ENCODE assay signal across 17 cellular contexts in genomic region chr9:14331120-14331519, GRCh38. TPM values are rescaled to one million over a fixed set of nuclear protein-coding genes. Genes with fewer than 3 reads are reported as not detected.
"Had no signal": no experiment of that assay in that cellular context is flagged by ENCODE, and none has a peak within 500 bp of the region (broad histone marks: within the 10 kb centered on the region; RNA-seq: fewer than 3 reads in every experiment).

No MANE protein-coding gene starts in this region.

- ATAC-seq: gastrocnemius medialis; left lobe of liver; naive thymus-derived CD8-positive, alpha-beta T cell; stimulated activated effector memory CD8-positive, alpha-beta T cell treated with anti-CD3 and anti-CD28 coated beads, Interleukin-12 subunit alpha, Interleukin-12 subunit beta, amount 100 ng/mL, for 72 hours had no signal

- DNase-seq: dermis blood vessel endothelial cell; effector memory CD4-positive, alpha-beta T cell; erythroblast; gastrocnemius medialis; mesendoderm; midbrain; naive thymus-derived CD8-positive, alpha-beta T cell; nephron progenitor cell; sigmoid colon; stimulated activated CD4-positive, alpha-beta T cell treated with anti-CD3 and anti-CD28 coated beads, Interleukin-2, amount 100 ng/mL, for 24 hours; stimulated activated CD4-positive, alpha-beta T cell treated with anti-CD3 and anti-CD28 coated beads, Interleukin-4, amount 100 ng/mL, for 24 hours; stimulated activated naive CD4-positive, alpha-beta T cell treated with Interleukin-2 at 50 U/mL for 16 hours; stomach; testis; tibial artery had no signal

RNA-seq across cellular contexts. Expression of gene NFIB, which starts 17.2 kb away (rescaled TPM):
- total RNA-seq: naive thymus-derived CD8-positive, alpha-beta T cell had no signal
